ENCODE assay signal across 25 cellular contexts in the genomic region with DNA sequence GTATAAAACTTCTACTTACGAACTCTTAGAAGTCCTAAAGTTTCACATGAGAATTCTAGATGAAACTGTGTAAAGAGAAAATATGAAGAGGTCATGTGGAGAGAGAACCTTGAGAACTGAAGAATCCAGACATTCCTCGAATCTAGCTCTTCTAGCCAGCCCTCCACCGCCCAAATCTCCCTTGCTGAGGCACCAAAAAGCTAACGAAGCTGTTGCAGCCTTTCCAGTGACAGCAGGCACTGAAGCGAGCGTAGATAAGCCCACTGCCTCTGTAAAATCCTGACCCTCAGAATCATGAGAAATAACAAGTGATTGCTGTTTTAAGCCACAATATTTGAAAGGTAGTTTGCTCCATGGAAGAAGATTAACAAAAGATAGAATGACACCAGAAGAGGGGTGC.
DNase-seq lines count a peak whose midpoint lies in the region; ATAC-seq and TF ChIP-seq lines count a peak whose summit lies in the region.
"Had no signal": no experiment of that assay in that cellular context is flagged by ENCODE, and none has a peak within 500 bp of the region (broad histone marks: within the 10 kb centered on the region; RNA-seq: fewer than 3 reads in every experiment).

No MANE protein-coding gene starts in this region.

- peaks cover 16% of the 10 kb centered on the region for H3K9me3 Mint-ChIP-seq in endodermal cell

- no peak overlapping the region for H3K27ac Mint-ChIP-seq in endodermal cell
- H3K27ac Mint-ChIP-seq: CD14-positive monocyte; CD4-positive, alpha-beta memory T cell; CD4-positive, CD25-positive, alpha-beta regulatory T cell; CD8-positive, alpha-beta memory T cell had no signal

- 58 to 63% methylated on average over 6 of the region's 6 CpGs for WGBS in endodermal cell (ENCODE audit: insufficient coverage in 1 of 2, insufficient read length in 1 of 2), 2 experiments

- no peak overlapping the region for H3K27ac ChIP-seq in left ventricle myocardium inferior (replicated peaks)
- H3K27ac ChIP-seq in endodermal cell (ENCODE audit: low read depth, low read length) = no peak overlapping the region
- no peak overlapping the region for H3K27ac ChIP-seq in lower lobe of right lung
- H3K27ac ChIP-seq: 22Rv1, BLaER1 had no signal

- DNase-seq in Right ventricle myocardium inferior (ENCODE audit: missing footprints) = peak; percentile 58
- no peak for DNase-seq in left ventricle myocardium inferior
- DNase-seq in endodermal cell = no peak
- DNase-seq in lower lobe of right lung = peak; percentile 41
- DNase-seq in NCI-H524 treated with DMSO at 0.1 percent for 48 hours (lab: John Stamatoyannopoulos, UW) = no peak
- DNase-seq in T1000 (lab: John Stamatoyannopoulos, UW) = no peak
- DNase-seq: ACHN; BE2C; C1 segment of cervical spinal cord; CD4-positive, alpha-beta memory T cell; CD4-positive, CD25-positive, alpha-beta regulatory T cell; CD8-positive, alpha-beta memory T cell; COR-L47; DMS 273 treated with DMSO at 0.1 percent for 48 hours; DMS153; DMS53; DMS79; DND-41; EL; GDM1 had no signal

- ATAC-seq in Right ventricle myocardium inferior (no peak), lower lobe of right lung (no peak), HG03097 (IDR thresholded peaks at IDR 0.05; ENCODE audit: low FRiP score, unreplicated experiment) (no peak)
- ATAC-seq: GM12878 had no signal

- H3K27me3 ChIP-seq in left ventricle myocardium inferior (ENCODE audit: low read depth) (no peaks in the 10 kb centered on the region), endodermal cell (ENCODE audit: control insufficient read depth, insufficient read depth, low read length, poor library complexity, severe bottlenecking) (no peaks in the 10 kb centered on the region), lower lobe of right lung (ENCODE audit: low read depth) (no peaks in the 10 kb centered on the region)
- H3K27me3 ChIP-seq: BE2C, BLaER1 had no signal

- TF ChIP-seq CTCF in left ventricle myocardium inferior (IDR thresholded peaks at IDR 0.05; ENCODE audit: borderline replicate concordance) = no peak
- no peak for TF ChIP-seq CTCF in endodermal cell (conservative IDR thresholded peaks at IDR 0.05)
- no peak for TF ChIP-seq CTCF in lower lobe of right lung (IDR thresholded peaks at IDR 0.05)

- no peak overlapping the region for H3K4me3 ChIP-seq in left ventricle myocardium inferior
- peak overlapping the region; percentile 2 for H3K4me3 ChIP-seq in endodermal cell (ENCODE audit: low read length)
- H3K4me3 ChIP-seq in lower lobe of right lung = no peak overlapping the region
- H3K4me3 ChIP-seq: BLaER1, GM12878 had no signal

- no peaks in the 10 kb centered on the region for H3K4me1 Mint-ChIP-seq in endodermal cell
- H3K4me1 Mint-ChIP-seq: CD14-positive monocyte; CD4-positive, alpha-beta memory T cell; CD4-positive, CD25-positive, alpha-beta regulatory T cell; CD8-positive, alpha-beta memory T cell had no signal

- peaks cover 1% of the 10 kb centered on the region for H3K36me3 Mint-ChIP-seq in endodermal cell (ENCODE audit: low read depth)
- H3K36me3 Mint-ChIP-seq: CD14-positive monocyte; CD4-positive, alpha-beta memory T cell; CD4-positive, CD25-positive, alpha-beta regulatory T cell had no signal

- intact Hi-C loops in Right ventricle myocardium inferior (cut with DNase I) (no loop called here), left ventricle myocardium inferior (cut with micrococcal nuclease) (no loop called here), lower lobe of right lung (cut with DNase I) (no loop called here)

- no peaks in the 10 kb centered on the region for H3K36me3 ChIP-seq in left ventricle myocardium inferior
- H3K36me3 ChIP-seq in endodermal cell (ENCODE audit: control insufficient read depth, insufficient read depth, low read length) = no peaks in the 10 kb centered on the region
- no peaks in the 10 kb centered on the region for H3K36me3 ChIP-seq in lower lobe of right lung
- H3K36me3 ChIP-seq: BE2C, BLaER1 had no signal

- H3K9me3 ChIP-seq in left ventricle myocardium inferior (replicated peaks) (peaks cover 59% of the 10 kb centered on the region), endodermal cell (ENCODE audit: control insufficient read depth, low read length) (peaks cover 80% of the 10 kb centered on the region), lower lobe of right lung (peaks cover 12% of the 10 kb centered on the region)
- H3K9me3 ChIP-seq: BE2C had no signal

- H3K4me1 ChIP-seq in left ventricle myocardium inferior (no peaks in the 10 kb centered on the region), endodermal cell (ENCODE audit: control insufficient read depth, insufficient read depth, low read length) (no peaks in the 10 kb centered on the region), lower lobe of right lung (no peaks in the 10 kb centered on the region)
- H3K4me1 ChIP-seq: BE2C, BLaER1 had no signal

- no peaks in the 10 kb centered on the region for H3K27me3 Mint-ChIP-seq in endodermal cell (ENCODE audit: insufficient read depth)
- H3K27me3 Mint-ChIP-seq: CD4-positive, alpha-beta memory T cell; CD4-positive, CD25-positive, alpha-beta regulatory T cell; CD8-positive, alpha-beta memory T cell had no signal

- H3K9ac ChIP-seq in endodermal cell (ENCODE audit: extremely low read depth, low read length, poor library complexity, severe bottlenecking) = no peak overlapping the region
- H3K9ac ChIP-seq: BLaER1 had no signal

- H3K4me3 Mint-ChIP-seq in endodermal cell = no peak overlapping the region
- H3K4me3 Mint-ChIP-seq: CD14-positive monocyte; CD4-positive, alpha-beta memory T cell; CD4-positive, CD25-positive, alpha-beta regulatory T cell; CD8-positive, alpha-beta memory T cell had no signal

Comparison
In these comparisons a context has a peak if more than half of its experiments do, and no peak if none do; other contexts are left out.
1. DNase-seq: peak in Right ventricle myocardium inferior (single experiment) and lower lobe of right lung (single experiment); none in left ventricle myocardium inferior (single experiment), endodermal cell (single experiment), NCI-H524 treated with DMSO at 0.1 percent for 48 hours (single experiment) and T1000 (single experiment).